In the genomic region with DNA sequence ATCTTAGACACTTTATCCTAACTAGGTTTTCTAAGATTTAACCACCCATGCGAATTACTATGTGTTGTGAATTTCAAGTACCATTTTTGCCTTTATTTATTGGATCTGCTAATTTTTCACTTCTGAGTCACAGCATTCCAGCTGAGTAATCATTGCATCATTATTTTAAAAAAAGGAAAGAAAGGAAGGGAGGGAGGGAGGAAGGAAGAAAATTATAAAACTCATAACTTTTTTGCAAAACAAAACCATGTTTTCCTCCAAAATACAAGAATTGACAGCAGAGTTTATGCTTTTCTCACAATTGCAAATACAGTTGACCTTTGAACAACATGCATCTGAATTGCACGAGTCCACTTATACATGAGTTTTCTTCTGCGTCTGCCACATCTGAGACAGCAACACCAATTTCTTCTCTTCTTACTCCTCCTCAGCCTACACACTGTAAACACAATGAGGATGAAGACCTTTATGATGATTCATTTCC, we compare ENCODE assay signal across 12 cellular contexts.
DNase-seq lines count a peak whose midpoint lies in the region; ATAC-seq and TF ChIP-seq lines count a peak whose summit lies in the region.
"Had no signal": no experiment of that assay in that cellular context is flagged by ENCODE, and none has a peak within 500 bp of the region (broad histone marks: within the 10 kb centered on the region; RNA-seq: fewer than 3 reads in every experiment).

No MANE protein-coding gene starts in this region.

- H3K27ac ChIP-seq in breast epithelium = no peak overlapping the region
- H3K27ac ChIP-seq in lower lobe of right lung = no peak overlapping the region
- no peak overlapping the region for H3K27ac ChIP-seq in CD4-positive, alpha-beta memory T cell (ENCODE audit: low read depth, low read length)
- H3K27ac ChIP-seq: prostate gland had no signal

- no peaks in the 10 kb centered on the region for H3K4me1 ChIP-seq in breast epithelium
- H3K4me1 ChIP-seq in lower lobe of right lung = no peaks in the 10 kb centered on the region
- H3K4me1 ChIP-seq in CD4-positive, alpha-beta memory T cell (ENCODE audit: insufficient read depth, low read length) = no peaks in the 10 kb centered on the region
- H3K4me1 ChIP-seq: prostate gland had no signal

- no peak for TF ChIP-seq POLR2A in breast epithelium (IDR thresholded peaks at IDR 0.05)

- DNase-seq in MCF 10A (ENCODE audit: unreplicated experiment) = peak; percentile 69
- DNase-seq in breast epithelium (ENCODE audit: low spot score in 2 of 2) = no peak
- peak; percentile 82 for DNase-seq in amniotic epithelial cell (ENCODE audit: low read depth)
- peak; percentile 58 for DNase-seq in glomerular visceral epithelial cell (ENCODE audit: extremely low spot score)
- no peak for DNase-seq in DMS79 treated with DMSO at 0.1 percent for 48 hours (lab: John Stamatoyannopoulos, UW)
- no peak for DNase-seq in lower lobe of right lung
- no peak for DNase-seq in CD4-positive, alpha-beta memory T cell
- DNase-seq: 8988T, NCI-H748 treated with DMSO at 0.1 percent for 48 hours had no signal

- no peaks in the 10 kb centered on the region for H3K36me3 ChIP-seq in breast epithelium
- no peaks in the 10 kb centered on the region for H3K36me3 ChIP-seq in lower lobe of right lung
- no peaks in the 10 kb centered on the region for H3K36me3 ChIP-seq in CD4-positive, alpha-beta memory T cell (ENCODE audit: insufficient read depth, low read length)
- H3K36me3 ChIP-seq: prostate gland had no signal

- ATAC-seq in lower lobe of right lung (no peak), GM21447 (IDR thresholded peaks at IDR 0.05; ENCODE audit: unreplicated experiment) (no peak)

- POLR2A ChIA-PET in MCF 10A (lab: Yijun Ruan, JAX) = interaction anchor here (0.6 kb wide), 2 partner anchors 38 to 359 kb away, joined by 3 to 4 read pairs; no protein-coding TSS in a partner anchor
- POLR2A ChIA-PET in CD4-positive, alpha-beta memory T cell (lab: Charles Lee; ENCODE audit: partially characterized antibody) = no interaction called here

- CTCF ChIA-PET in MCF 10A (lab: Yijun Ruan, JAX) = interaction anchor here (0.8 kb wide), 2 partner anchors 106 to 536 kb away, joined by 3 to 6 read pairs; no protein-coding TSS in a partner anchor
- CTCF ChIA-PET in CD4-positive, alpha-beta memory T cell (lab: Charles Lee; ENCODE audit: partially characterized antibody) = no interaction called here

- intact Hi-C loops in MCF 10A (cut with micrococcal nuclease) (loop anchor here (2.0 kb wide), 1 partner anchor 101 kb away; no protein-coding TSS in a partner anchor), breast epithelium (cut with DNase I; ENCODE audit: low total_unique reads) (no loop called here), lower lobe of right lung (cut with DNase I) (no loop called here)
- intact Hi-C loops in CD4-positive, alpha-beta memory T cell (cut with micrococcal nuclease) = no loop called here

- no peaks in the 10 kb centered on the region for H3K9me3 Mint-ChIP-seq in MCF 10A (ENCODE audit: unreplicated experiment)
- H3K9me3 Mint-ChIP-seq in CD4-positive, alpha-beta memory T cell = no peaks in the 10 kb centered on the region
- H3K9me3 Mint-ChIP-seq: dendritic cell treated with granulocyte-macrophage colony-stimulating factor and Interleukin-4, amounts not matched to agents 40 ng/mL and 50 ng/mL, for 4 days had no signal

- H3K4me3 Mint-ChIP-seq in MCF 10A (ENCODE audit: unreplicated experiment) = no peak overlapping the region
- H3K4me3 Mint-ChIP-seq in CD4-positive, alpha-beta memory T cell = no peak overlapping the region
- H3K4me3 Mint-ChIP-seq: dendritic cell treated with granulocyte-macrophage colony-stimulating factor and Interleukin-4, amounts not matched to agents 40 ng/mL and 50 ng/mL, for 4 days had no signal

- H3K27me3 Mint-ChIP-seq in MCF 10A (ENCODE audit: insufficient read depth, unreplicated experiment) = no peaks in the 10 kb centered on the region
- no peaks in the 10 kb centered on the region for H3K27me3 Mint-ChIP-seq in CD4-positive, alpha-beta memory T cell
- H3K27me3 Mint-ChIP-seq: dendritic cell treated with granulocyte-macrophage colony-stimulating factor and Interleukin-4, amounts not matched to agents 40 ng/mL and 50 ng/mL, for 4 days had no signal

- BruUV-seq in MCF 10A (replicated peaks; lab: Mats Ljungman, UMichigan) = no TSS peak

- peak overlapping the region; percentile 82 for H3K27ac Mint-ChIP-seq in MCF 10A (ENCODE audit: low read depth, unreplicated experiment)
- no peak overlapping the region for H3K27ac Mint-ChIP-seq in CD4-positive, alpha-beta memory T cell
- H3K27ac Mint-ChIP-seq: dendritic cell treated with granulocyte-macrophage colony-stimulating factor and Interleukin-4, amounts not matched to agents 40 ng/mL and 50 ng/mL, for 4 days had no signal

- no peak for TF ChIP-seq CTCF in MCF 10A (IDR thresholded peaks at IDR 0.05; ENCODE audit: unreplicated experiment)
- no peak for TF ChIP-seq CTCF in breast epithelium (IDR thresholded peaks at IDR 0.05)
- TF ChIP-seq CTCF in lower lobe of right lung (IDR thresholded peaks at IDR 0.05) = no peak

- H3K27me3 ChIP-seq in breast epithelium = no peaks in the 10 kb centered on the region
- no peaks in the 10 kb centered on the region for H3K27me3 ChIP-seq in lower lobe of right lung (ENCODE audit: low read depth)
- no peaks in the 10 kb centered on the region for H3K27me3 ChIP-seq in CD4-positive, alpha-beta memory T cell (ENCODE audit: insufficient read depth, low read length)

- peaks cover 15% of the 10 kb centered on the region for H3K4me1 Mint-ChIP-seq in MCF 10A (ENCODE audit: insufficient read depth, unreplicated experiment)
- peaks cover 0 to 4% (median under 1%) of the 10 kb centered on the region in 4 donors for H3K4me1 Mint-ChIP-seq in CD4-positive, alpha-beta memory T cell

- H3K36me3 Mint-ChIP-seq in MCF 10A (ENCODE audit: insufficient read depth, unreplicated experiment) = no peaks in the 10 kb centered on the region
- no peaks in the 10 kb centered on the region for H3K36me3 Mint-ChIP-seq in CD4-positive, alpha-beta memory T cell

- H3K9me3 ChIP-seq in breast epithelium = no peaks in the 10 kb centered on the region
- H3K9me3 ChIP-seq in lower lobe of right lung = no peaks in the 10 kb centered on the region
- no peaks in the 10 kb centered on the region for H3K9me3 ChIP-seq in CD4-positive, alpha-beta memory T cell (ENCODE audit: control insufficient read depth in 1 of 2, low read length in 2 of 2)
- H3K9me3 ChIP-seq: prostate gland had no signal

- no peak overlapping the region for H3K4me3 ChIP-seq in breast epithelium
- H3K4me3 ChIP-seq in lower lobe of right lung = no peak overlapping the region
- H3K4me3 ChIP-seq in CD4-positive, alpha-beta memory T cell (ENCODE audit: low read length in 2 of 2) = no peak overlapping the region
- H3K4me3 ChIP-seq: prostate gland had no signal

Comparison
In these comparisons a context has a peak if more than half of its experiments do, and no peak if none do; other contexts are left out.
1. DNase-seq: peak in MCF 10A (single experiment), amniotic epithelial cell (single experiment) and glomerular visceral epithelial cell (single experiment); none in breast epithelium (0 of 2), DMS79 treated with DMSO at 0.1 percent for 48 hours (single experiment), lower lobe of right lung (single experiment) and CD4-positive, alpha-beta memory T cell (0 of 5).